ENCODE assay signal across 15 cellular contexts in genomic region chr12:90091809-90092208, GRCh38.
DNase-seq lines count a peak whose midpoint lies in the region; ATAC-seq, FAIRE-seq and TF ChIP-seq lines count a peak whose summit lies in the region.
"Had no signal": no experiment of that assay in that cellular context is flagged by ENCODE, and none has a peak within 500 bp of the region (broad histone marks: within the 10 kb centered on the region; RNA-seq: fewer than 3 reads in every experiment).

No MANE protein-coding gene starts in this region.

- H3K4me1 ChIP-seq in astrocyte (ENCODE audit: insufficient read depth, low read length): peaks cover 16% of the 10 kb centered on the region
- H3K4me1 ChIP-seq: prostate gland had no signal

- peak overlapping the region; percentile 97 for H3K27ac Mint-ChIP-seq in astrocyte (ENCODE audit: unreplicated experiment)
- H3K27ac Mint-ChIP-seq in nephron: peak overlapping the region; percentile 76 to 88 (median 80)
- H3K27ac Mint-ChIP-seq: activated B cell treated with CpG ODN at 0.5 μM for 24 hours; activated naive CD8-positive, alpha-beta T cell; CD4-positive, alpha-beta T cell had no signal

- no peaks in the 10 kb centered on the region for H3K36me3 Mint-ChIP-seq in astrocyte (ENCODE audit: low read depth, unreplicated experiment)
- H3K36me3 Mint-ChIP-seq in nephron (ENCODE audit: low read depth): no peaks in the 10 kb centered on the region

- H3K9ac ChIP-seq in astrocyte (ENCODE audit: low read length): no peak overlapping the region

- no peak overlapping the region for H3K4me3 Mint-ChIP-seq in astrocyte (ENCODE audit: unreplicated experiment)
- no peak overlapping the region for H3K4me3 Mint-ChIP-seq in nephron
- H3K4me3 Mint-ChIP-seq: activated B cell treated with CpG ODN at 0.5 μM for 24 hours; activated naive CD8-positive, alpha-beta T cell; CD4-positive, alpha-beta T cell; central memory CD8-positive, alpha-beta T cell had no signal

- H2AFZ ChIP-seq in astrocyte (ENCODE audit: low read depth, low read length): no peak overlapping the region

- DNase-seq in ELF-1 (ENCODE audit: low read depth, low spot score) (peak; percentile 3), KBM-7 (peak; percentile 7), astrocyte (ENCODE audit: low read depth) (no peak), DMS153 (lab: John Stamatoyannopoulos, UW) (no peak)
- DNase-seq: activated B cell treated with CpG ODN at 0.5 μM for 24 hours; activated CD8-positive, alpha-beta memory T cell treated with anti-CD3 and anti-CD28 coated beads, Interleukin-2, amount 50 U/mL, for 4 hours; CD4-positive, alpha-beta T cell; NCI-H2171 had no signal

- H3K79me2 ChIP-seq in astrocyte (ENCODE audit: insufficient read depth, low read length): no peaks in the 10 kb centered on the region

- H3K27me3 ChIP-seq in astrocyte (ENCODE audit: insufficient read depth, low read length): no peaks in the 10 kb centered on the region

- peak overlapping the region; percentile 67 for H3K4me2 ChIP-seq in astrocyte (ENCODE audit: low read length)

- no peak for FAIRE-seq in astrocyte (lab: Jason Lieb, UNC)

- peaks cover 2% of the 10 kb centered on the region for H3K9me3 Mint-ChIP-seq in astrocyte (ENCODE audit: unreplicated experiment)
- no peaks in the 10 kb centered on the region for H3K9me3 Mint-ChIP-seq in nephron
- H3K9me3 Mint-ChIP-seq: activated B cell treated with CpG ODN at 0.5 μM for 24 hours; CD4-positive, alpha-beta T cell; central memory CD8-positive, alpha-beta T cell had no signal

- H4K20me1 ChIP-seq in astrocyte (ENCODE audit: insufficient read depth, low read length): no peaks in the 10 kb centered on the region

- ATAC-seq in GM21360 (IDR thresholded peaks at IDR 0.05; ENCODE audit: unreplicated experiment) (no peak), GM18502 (IDR thresholded peaks at IDR 0.05; ENCODE audit: poor library complexity, unreplicated experiment) (no peak)

- H3K9me3 ChIP-seq in astrocyte (ENCODE audit: insufficient read depth, low read depth, low read length): no peaks in the 10 kb centered on the region
- H3K9me3 ChIP-seq: prostate gland, thoracic aorta had no signal

- peak overlapping the region; percentile 79 for H3K27ac ChIP-seq in astrocyte (ENCODE audit: low read depth, low read length)
- H3K27ac ChIP-seq: prostate gland, thoracic aorta had no signal

- no peak overlapping the region for H3K4me3 ChIP-seq in astrocyte (ENCODE audit: insufficient read depth, low read depth, low read length)
- H3K4me3 ChIP-seq: prostate gland, thoracic aorta had no signal

- TF ChIP-seq CTCF in astrocyte (IDR thresholded peaks at IDR 0.05; ENCODE audit: insufficient read depth, low read depth, low read length) (no peak), nephron (IDR thresholded peaks at IDR 0.05; ENCODE audit: unreplicated experiment in 3 of 3) (no peak)

- no peaks in the 10 kb centered on the region for H3K36me3 ChIP-seq in astrocyte (ENCODE audit: insufficient read depth, low read length)
- H3K36me3 ChIP-seq: prostate gland, thoracic aorta had no signal

- peaks cover 19% of the 10 kb centered on the region for H3K4me1 Mint-ChIP-seq in astrocyte (ENCODE audit: low read depth, unreplicated experiment)
- H3K4me1 Mint-ChIP-seq in nephron: peaks cover 19% of the 10 kb centered on the region
- H3K4me1 Mint-ChIP-seq: central memory CD8-positive, alpha-beta T cell had no signal

- in situ Hi-C loops in KBM-7 (cut with MboI; ENCODE audit: low pct_unique_long_range_greater_than_20kb, low sequenced_read_pairs): no loop called here

- H3K27me3 Mint-ChIP-seq in astrocyte (ENCODE audit: low read depth, unreplicated experiment): no peaks in the 10 kb centered on the region
- no peaks in the 10 kb centered on the region for H3K27me3 Mint-ChIP-seq in nephron (ENCODE audit: low read depth)
- H3K27me3 Mint-ChIP-seq: activated B cell treated with CpG ODN at 0.5 μM for 24 hours; activated naive CD8-positive, alpha-beta T cell; CD4-positive, alpha-beta T cell; central memory CD8-positive, alpha-beta T cell had no signal

Comparison
In these comparisons a context has a peak if more than half of its experiments do, and no peak if none do; other contexts are left out.
1. DNase-seq: peak in ELF-1 (single experiment) and KBM-7 (single experiment); none in astrocyte (single experiment) and DMS153 (single experiment).